In genomic region chr6:3358413-3359090, GRCh38 we compare ENCODE assay signal across 18 cellular contexts.
DNase-seq lines count a peak whose midpoint lies in the region; ATAC-seq and TF ChIP-seq lines count a peak whose summit lies in the region.
"Had no signal": no experiment of that assay in that cellular context is flagged by ENCODE, and none has a peak within 500 bp of the region (broad histone marks: within the 10 kb centered on the region; RNA-seq: fewer than 3 reads in every experiment).

No MANE protein-coding gene starts in this region.

- TF ChIP-seq CTCF in glutamatergic neuron (IDR thresholded peaks at IDR 0.05; ENCODE audit: partially characterized antibody, unreplicated experiment), result no peak
- no peak for TF ChIP-seq CTCF in adrenal gland (IDR thresholded peaks at IDR 0.05)

- H3K36me3 ChIP-seq in GM23248 (ENCODE audit: low read depth), result no peaks in the 10 kb centered on the region
- no peaks in the 10 kb centered on the region for H3K36me3 ChIP-seq in adrenal gland (replicated peaks in 1 of 2)
- H3K36me3 ChIP-seq: BE2C had no signal

- no peaks in the 10 kb centered on the region; the same call in 1 of the 2 replicates for H3K79me2 ChIP-seq in GM23248 (ENCODE audit: insufficient read depth)

- H3K27me3 ChIP-seq in GM23248 (replicated peaks; ENCODE audit: insufficient read depth) (no peaks in the 10 kb centered on the region), adrenal gland (no peaks in the 10 kb centered on the region)
- H3K27me3 ChIP-seq: BE2C had no signal

- no peak for ATAC-seq in HG03045 (IDR thresholded peaks at IDR 0.05; ENCODE audit: unreplicated experiment)

- no peaks in the 10 kb centered on the region for H3K36me3 Mint-ChIP-seq in glutamatergic neuron (ENCODE audit: unreplicated experiment)

- intact Hi-C loops in adrenal gland (cut with DNase I), result no loop called here

- H3K27ac ChIP-seq in GM23248 (no peak overlapping the region), angular gyrus (ENCODE audit: low read depth, low read length) (peak overlapping the region; percentile 52), substantia nigra (ENCODE audit: low read depth, low read length, poor library complexity, severe bottlenecking) (peak overlapping the region; percentile 98), adrenal gland (no peak overlapping the region)

- in situ Hi-C loops in GM23248 (cut with MboI), result no loop called here

- no peak overlapping the region for H3K4me3 ChIP-seq in GM23248
- no peak overlapping the region for H3K4me3 ChIP-seq in adrenal gland

- peaks cover 16% of the 10 kb centered on the region for H3K27me3 Mint-ChIP-seq in glutamatergic neuron (ENCODE audit: unreplicated experiment)

- peaks cover 80% of the 10 kb centered on the region for H3K4me1 Mint-ChIP-seq in glutamatergic neuron (ENCODE audit: low read depth, unreplicated experiment)

- peak overlapping the region; percentile 43 for H3K4me2 ChIP-seq in GM23248 (ENCODE audit: unreplicated experiment)

- no peak for DNase-seq in GM23248
- no peak for DNase-seq in glutamatergic neuron
- DNase-seq in substantia nigra (lab: John Stamatoyannopoulos, UW), result peak in 2 of 49 donors; percentile 24 to 52
- DNase-seq in adrenal gland, result no peak
- DNase-seq in NCI-H510A (lab: John Stamatoyannopoulos, UW), result no peak
- DNase-seq in middle frontal gyrus (ENCODE audit: extremely low spot score, low spot score), result no peak
- DNase-seq: BE2C; DMS 273 treated with DMSO at 0.1 percent for 48 hours; GDM1; H9; Kasumi-1; MM.1S; NCI-H1105; NCI-H187; NK-92 treated with Interleukin-12 subunit alpha and Interleukin-12 subunit beta, amount 100 ng/mL, for 24 hours; SIG-M5 had no signal

- H3K9me3 ChIP-seq in GM23248 (ENCODE audit: low read depth) (no peaks in the 10 kb centered on the region), adrenal gland (replicated peaks in 1 of 3) (no peaks in the 10 kb centered on the region)
- H3K9me3 ChIP-seq: BE2C had no signal

- no peak overlapping the region for H2AFZ ChIP-seq in GM23248

- TF ChIP-seq POLR2A in adrenal gland (IDR thresholded peaks at IDR 0.05), result no peak

- H3K9ac ChIP-seq in GM23248, result no peak overlapping the region

- H3K27ac Mint-ChIP-seq in glutamatergic neuron (ENCODE audit: unreplicated experiment), result peak overlapping the region; percentile 75
- H3K27ac Mint-ChIP-seq: H9 had no signal

- H3F3A ChIP-seq in GM23248 (ENCODE audit: insufficient read depth), result peaks cover 27% of the 10 kb centered on the region

- H3K9me2 ChIP-seq in GM23248 (ENCODE audit: insufficient read depth), result no peaks in the 10 kb centered on the region

- peaks cover 27% of the 10 kb centered on the region for H3K9me3 Mint-ChIP-seq in glutamatergic neuron (ENCODE audit: unreplicated experiment)
- H3K9me3 Mint-ChIP-seq: H9 had no signal

- H3K4me3 Mint-ChIP-seq in glutamatergic neuron (ENCODE audit: unreplicated experiment), result peak overlapping the region; percentile 5
- H3K4me3 Mint-ChIP-seq: H9 had no signal

- H4K20me1 ChIP-seq in GM23248 (ENCODE audit: insufficient read depth), result no peaks in the 10 kb centered on the region

- WGBS in GM23248 (ENCODE audit: low coverage in 1 of 2, low lambda C conversion rate in 2 of 2, missing lambda C conversion rate in 2 of 2), 2 experiments, result 86% methylated on average over 14 of the region's 14 CpGs
- WGBS in adrenal gland, 4 donors, result 94 to 95% (median 95%) methylated on average over 14 of the region's 14 CpGs

- H3K4me1 ChIP-seq in GM23248 (ENCODE audit: insufficient read depth) (peaks cover 21% of the 10 kb centered on the region), adrenal gland (replicated peaks in 1 of 2) (peaks cover 22 to 29% of the 10 kb centered on the region in 2 donors)
- H3K4me1 ChIP-seq: BE2C had no signal

Comparison
In these comparisons a context has a peak if more than half of its experiments do, and no peak if none do; other contexts are left out.
1. H3K27ac ChIP-seq: peak in angular gyrus (single experiment) and substantia nigra (single experiment); none in GM23248 (single experiment) and adrenal gland (0 of 5).